Comparison of ENCODE assay signal across 18 cellular contexts in genomic region chr11:93032580-93032979, GRCh38.
DNase-seq lines count a peak whose midpoint lies in the region; ATAC-seq, FAIRE-seq and TF ChIP-seq lines count a peak whose summit lies in the region.
"Had no signal": no experiment of that assay in that cellular context is flagged by ENCODE, and none has a peak within 500 bp of the region (broad histone marks: within the 10 kb centered on the region; RNA-seq: fewer than 3 reads in every experiment).

No MANE protein-coding gene starts in this region.

- TF ChIP-seq RAD21 in HepG2 (CRISPR knock-in tag; IDR thresholded peaks at IDR 0.05): no peak

- H3K9ac ChIP-seq in HepG2 (ENCODE audit: insufficient read depth, low read depth, low read length): no peak overlapping the region
- H3K9ac ChIP-seq: BLaER1 treated with 17β-estradiol and CSF1 and Interleukin-3, amounts not matched to agents 10 nM and 100 nM had no signal

- no CpG with 5 or more reads among the region's 2 CpGs for WGBS in HepG2 (ENCODE audit: low lambda C conversion rate)
- 50% methylated on average over 1 of the region's 2 CpGs for WGBS in right lobe of liver (ENCODE audit: insufficient coverage, low coverage, low lambda C conversion rate, missing lambda C conversion rate)

- ATAC-seq in HepG2 (peak; percentile 14; the same call in 1 of the 3 replicates), right lobe of liver (no peak)

- H3K4me3 ChIP-seq in HepG2 (replicated peaks in 1 of 3; ENCODE audit: insufficient read depth in 1 of 3, low read depth in 2 of 3, low read length in 3 of 3): no peak overlapping the region
- H3K4me3 ChIP-seq in right lobe of liver: no peak overlapping the region
- no peak overlapping the region for H3K4me3 ChIP-seq in choroid plexus epithelial cell (ENCODE audit: low read depth, low read length)
- no peak overlapping the region for H3K4me3 ChIP-seq in OCI-LY7 (ENCODE audit: low read depth, low read length, poor library complexity, severe bottlenecking)
- H3K4me3 ChIP-seq: BLaER1 treated with 17β-estradiol and CSF1 and Interleukin-3, amounts not matched to agents 10 nM and 100 nM had no signal

- no peak for TF ChIP-seq CTCF in HepG2 (CRISPR knock-in tag; IDR thresholded peaks at IDR 0.05)
- no peak for TF ChIP-seq CTCF in right lobe of liver (IDR thresholded peaks at IDR 0.05)
- no peak for TF ChIP-seq CTCF in choroid plexus epithelial cell (conservative IDR thresholded peaks at IDR 0.05; ENCODE audit: low read depth, low read length)
- TF ChIP-seq CTCF in OCI-LY7 (conservative IDR thresholded peaks at IDR 0.05; ENCODE audit: low read length): no peak

- no peaks in the 10 kb centered on the region for H3K9me3 ChIP-seq in HepG2 (ENCODE audit: low read length)
- H3K9me3 ChIP-seq in right lobe of liver: no peaks in the 10 kb centered on the region
- no peaks in the 10 kb centered on the region for H3K9me3 ChIP-seq in OCI-LY7 (ENCODE audit: low read length)
- H3K9me3 ChIP-seq: BLaER1 treated with 17β-estradiol and CSF1 and Interleukin-3, amounts not matched to agents 10 nM and 100 nM had no signal

- H3K4me1 ChIP-seq in HepG2 (ENCODE audit: insufficient read depth, low read length): peaks cover 47% of the 10 kb centered on the region
- H3K4me1 ChIP-seq in right lobe of liver: peaks cover 0 to 32% (median 11%) of the 10 kb centered on the region in 4 donors
- no peaks in the 10 kb centered on the region for H3K4me1 ChIP-seq in OCI-LY7 (ENCODE audit: insufficient read depth, low read length, poor library complexity, severe bottlenecking)

- no peaks in the 10 kb centered on the region for H4K20me1 ChIP-seq in HepG2 (ENCODE audit: insufficient read depth, low read length)
- H4K20me1 ChIP-seq in OCI-LY7 (ENCODE audit: insufficient read depth, low read length): no peaks in the 10 kb centered on the region
- H4K20me1 ChIP-seq: BLaER1 treated with 17β-estradiol and CSF1 and Interleukin-3, amounts not matched to agents 10 nM and 100 nM had no signal

- TF ChIP-seq POLR2A in HepG2 (IDR thresholded peaks at IDR 0.05; ENCODE audit: insufficient read depth in 1 of 2, low read depth in 2 of 2, low read length in 2 of 2): no peak
- TF ChIP-seq POLR2A in right lobe of liver (IDR thresholded peaks at IDR 0.05): no peak

- FAIRE-seq in HepG2 (lab: Jason Lieb, UNC): no peak
- FAIRE-seq: D721Med, G401.6 had no signal

- no peak overlapping the region for H3K4me2 ChIP-seq in HepG2 (ENCODE audit: low read depth, low read length)
- no peak overlapping the region for H3K4me2 ChIP-seq in OCI-LY7 (ENCODE audit: low read length)
- H3K4me2 ChIP-seq: BLaER1 treated with 17β-estradiol and CSF1 and Interleukin-3, amounts not matched to agents 10 nM and 100 nM had no signal

- H3K27me3 ChIP-seq in HepG2 (ENCODE audit: control insufficient read depth in 1 of 2, insufficient read depth in 2 of 2, low read length in 2 of 2) (no peaks in the 10 kb centered on the region; a peak in 1 of 5 replicates), right lobe of liver (no peaks in the 10 kb centered on the region)
- H3K27me3 ChIP-seq: BLaER1 treated with 17β-estradiol and CSF1 and Interleukin-3, amounts not matched to agents 10 nM and 100 nM had no signal

- H2AFZ ChIP-seq in HepG2 (ENCODE audit: low read length) (no peak overlapping the region), OCI-LY7 (ENCODE audit: low read length) (no peak overlapping the region)

- H3K27ac ChIP-seq in HepG2 (ENCODE audit: extremely low read length, insufficient read depth, low read length): no peak overlapping the region
- H3K27ac ChIP-seq in right lobe of liver: no peak overlapping the region
- H3K27ac ChIP-seq in OCI-LY7 (ENCODE audit: low read depth, low read length, poor library complexity, severe bottlenecking): no peak overlapping the region
- H3K27ac ChIP-seq: BLaER1 treated with 17β-estradiol and CSF1 and Interleukin-3, amounts not matched to agents 10 nM and 100 nM had no signal

- CTCF ChIA-PET in HepG2 (lab: Yijun Ruan, JAX; ENCODE audit: low intra/inter-chr PET ratio, low total read pairs): no interaction called here
- CTCF ChIA-PET in OCI-LY7 (lab: Charles Lee; ENCODE audit: unreplicated experiment): no interaction called here

- DNase-seq in HepG2 (ENCODE audit: low spot score) (no peak), right lobe of liver (no peak), NCI-H69 (lab: John Stamatoyannopoulos, UW) (peak; percentile 42), choroid plexus epithelial cell (ENCODE audit: low read depth) (peak; percentile 73), OCI-LY7 (ENCODE audit: low spot score) (no peak), NCI-H146 (lab: John Stamatoyannopoulos, UW) (no peak)
- DNase-seq in activated CD8-positive, alpha-beta memory T cell treated with anti-CD3 and anti-CD28 coated beads for 24 hours: no peak
- DNase-seq in stimulated activated CD4-positive, alpha-beta T cell treated with anti-CD3 and anti-CD28 coated beads, Interleukin-15, amount 100 ng/mL, for 24 hours: no peak
- DNase-seq: CD8-positive, alpha-beta memory T cell; KG1; NCI-H1417 treated with DMSO at 0.1 percent for 48 hours; NCI-H2081; NCI-H526 treated with DMSO at 0.1 percent for 48 hours; OCI-M1; Right ventricle myocardium superior had no signal

- H3K9me2 ChIP-seq in OCI-LY7 (ENCODE audit: insufficient read depth, low read length): no peaks in the 10 kb centered on the region

- no TSS peak for BruUV-seq in HepG2 (replicated peaks; lab: Mats Ljungman, UMichigan)
- no TSS peak for BruUV-seq in OCI-LY7 (replicated peaks; lab: Mats Ljungman, UMichigan)

- H3K36me3 ChIP-seq in HepG2 (replicated peaks in 1 of 2; ENCODE audit: control insufficient read depth in 1 of 2, insufficient read depth in 2 of 2, low read length in 2 of 2): no peaks in the 10 kb centered on the region
- H3K36me3 ChIP-seq in right lobe of liver: no peaks in the 10 kb centered on the region
- no peaks in the 10 kb centered on the region for H3K36me3 ChIP-seq in OCI-LY7 (ENCODE audit: insufficient read depth, low read length)
- H3K36me3 ChIP-seq: BLaER1 treated with 17β-estradiol and CSF1 and Interleukin-3, amounts not matched to agents 10 nM and 100 nM had no signal

- intact Hi-C loops in HepG2 (cut with micrococcal nuclease; ENCODE audit: unreplicated experiment): no loop called here
- intact Hi-C loops in right lobe of liver (cut with DNase I): no loop called here
- intact Hi-C loops in OCI-LY7 (cut with micrococcal nuclease; ENCODE audit: unreplicated experiment): no loop called here

- TF ChIP-seq EP300 in HepG2 (IDR thresholded peaks at IDR 0.05; ENCODE audit: low read depth in 2 of 2, low read length in 2 of 2) (no peak), HepG2 (CRISPR knock-in tag; IDR thresholded peaks at IDR 0.05; ENCODE audit: borderline replicate concordance) (no peak)

- H3K79me2 ChIP-seq in HepG2 (ENCODE audit: insufficient read depth, low read length) (no peaks in the 10 kb centered on the region), OCI-LY7 (ENCODE audit: insufficient read depth, low read depth, low read length) (no peaks in the 10 kb centered on the region)

- in situ Hi-C loops in HepG2 (cut with HindIII; ENCODE audit: extremely low pct_ligation_motif_present, low pct_unique_long_range_greater_than_20kb): no loop called here

- POLR2A ChIA-PET in HepG2 (lab: Yijun Ruan, JAX): no interaction called here
- POLR2A ChIA-PET in OCI-LY7 (lab: Charles Lee): no interaction called here

TF ChIP-seq in HepG2, 621 proteins besides CTCF, POLR2A, EP300 and RAD21:
- no peak for TF ChIP-seq PRDM4 (CRISPR knock-in tag; IDR thresholded peaks at IDR 0.05; ENCODE audit: borderline replicate concordance)
- peak; percentile 41; the same call in 1 of the 2 replicates for TF ChIP-seq TFAP4 (IDR thresholded peaks at IDR 0.05; ENCODE audit: borderline replicate concordance, low read depth)

Comparison
In these comparisons a context has a peak if more than half of its experiments do, and no peak if none do; other contexts are left out.
1. DNase-seq: peak in NCI-H69 (single experiment) and choroid plexus epithelial cell (single experiment); none in HepG2 (single experiment), right lobe of liver (0 of 3), activated CD8-positive, alpha-beta memory T cell treated with anti-CD3 and anti-CD28 coated beads for 24 hours (single experiment), stimulated activated CD4-positive, alpha-beta T cell treated with anti-CD3 and anti-CD28 coated beads, Interleukin-15, amount 100 ng/mL, for 24 hours (single experiment), OCI-LY7 (single experiment) and NCI-H146 (single experiment).